Comparison of ENCODE assay signal across 1 cellular context in genomic region chr7:36037121-36037662, GRCh38.
TF ChIP-seq lines count a peak whose summit lies in the region.

No MANE protein-coding gene starts in this region.

TF ChIP-seq in K562, 482 proteins besides CTCF, POLR2A, EP300 and RAD21 (continued from another document):
- TF ChIP-seq, protein P1, sequence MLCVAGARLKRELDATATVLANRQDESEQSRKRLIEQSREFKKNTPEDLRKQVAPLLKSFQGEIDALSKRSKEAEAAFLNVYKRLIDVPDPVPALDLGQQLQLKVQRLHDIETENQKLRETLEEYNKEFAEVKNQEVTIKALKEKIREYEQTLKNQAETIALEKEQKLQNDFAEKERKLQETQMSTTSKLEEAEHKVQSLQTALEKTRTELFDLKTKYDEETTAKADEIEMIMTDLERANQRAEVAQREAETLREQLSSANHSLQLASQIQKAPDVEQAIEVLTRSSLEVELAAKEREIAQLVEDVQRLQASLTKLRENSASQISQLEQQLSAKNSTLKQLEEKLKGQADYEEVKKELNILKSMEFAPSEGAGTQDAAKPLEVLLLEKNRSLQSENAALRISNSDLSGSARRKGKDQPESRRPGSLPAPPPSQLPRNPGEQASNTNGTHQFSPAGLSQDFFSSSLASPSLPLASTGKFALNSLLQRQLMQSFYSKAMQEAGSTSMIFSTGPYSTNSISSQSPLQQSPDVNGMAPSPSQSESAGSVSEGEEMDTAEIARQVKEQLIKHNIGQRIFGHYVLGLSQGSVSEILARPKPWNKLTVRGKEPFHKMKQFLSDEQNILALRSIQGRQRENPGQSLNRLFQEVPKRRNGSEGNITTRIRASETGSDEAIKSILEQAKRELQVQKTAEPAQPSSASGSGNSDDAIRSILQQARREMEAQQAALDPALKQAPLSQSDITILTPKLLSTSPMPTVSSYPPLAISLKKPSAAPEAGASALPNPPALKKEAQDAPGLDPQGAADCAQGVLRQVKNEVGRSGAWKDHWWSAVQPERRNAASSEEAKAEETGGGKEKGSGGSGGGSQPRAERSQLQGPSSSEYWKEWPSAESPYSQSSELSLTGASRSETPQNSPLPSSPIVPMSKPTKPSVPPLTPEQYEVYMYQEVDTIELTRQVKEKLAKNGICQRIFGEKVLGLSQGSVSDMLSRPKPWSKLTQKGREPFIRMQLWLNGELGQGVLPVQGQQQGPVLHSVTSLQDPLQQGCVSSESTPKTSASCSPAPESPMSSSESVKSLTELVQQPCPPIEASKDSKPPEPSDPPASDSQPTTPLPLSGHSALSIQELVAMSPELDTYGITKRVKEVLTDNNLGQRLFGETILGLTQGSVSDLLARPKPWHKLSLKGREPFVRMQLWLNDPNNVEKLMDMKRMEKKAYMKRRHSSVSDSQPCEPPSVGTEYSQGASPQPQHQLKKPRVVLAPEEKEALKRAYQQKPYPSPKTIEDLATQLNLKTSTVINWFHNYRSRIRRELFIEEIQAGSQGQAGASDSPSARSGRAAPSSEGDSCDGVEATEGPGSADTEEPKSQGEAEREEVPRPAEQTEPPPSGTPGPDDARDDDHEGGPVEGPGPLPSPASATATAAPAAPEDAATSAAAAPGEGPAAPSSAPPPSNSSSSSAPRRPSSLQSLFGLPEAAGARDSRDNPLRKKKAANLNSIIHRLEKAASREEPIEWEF (CRISPR knock-in tag; IDR thresholded peaks at IDR 0.05), result no peak
- TF ChIP-seq, protein P2, sequence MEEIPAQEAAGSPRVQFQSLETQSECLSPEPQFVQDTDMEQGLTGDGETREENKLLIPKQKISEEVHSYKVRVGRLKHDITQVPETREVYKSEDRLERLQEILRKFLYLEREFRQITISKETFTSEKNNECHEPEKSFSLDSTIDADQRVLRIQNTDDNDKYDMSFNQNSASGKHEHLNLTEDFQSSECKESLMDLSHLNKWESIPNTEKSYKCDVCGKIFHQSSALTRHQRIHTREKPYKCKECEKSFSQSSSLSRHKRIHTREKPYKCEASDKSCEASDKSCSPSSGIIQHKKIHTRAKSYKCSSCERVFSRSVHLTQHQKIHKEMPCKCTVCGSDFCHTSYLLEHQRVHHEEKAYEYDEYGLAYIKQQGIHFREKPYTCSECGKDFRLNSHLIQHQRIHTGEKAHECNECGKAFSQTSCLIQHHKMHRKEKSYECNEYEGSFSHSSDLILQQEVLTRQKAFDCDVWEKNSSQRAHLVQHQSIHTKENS (CRISPR knock-in tag; IDR thresholded peaks at IDR 0.05), result no peak
- TF ChIP-seq ZBTB8A (IDR thresholded peaks at IDR 0.05; ENCODE audit: partially characterized antibody), result no peak
TF ChIP-seq in K562: peak in this region for 5.
